ENCODE assay signal across 9 cellular contexts in the genomic region with DNA sequence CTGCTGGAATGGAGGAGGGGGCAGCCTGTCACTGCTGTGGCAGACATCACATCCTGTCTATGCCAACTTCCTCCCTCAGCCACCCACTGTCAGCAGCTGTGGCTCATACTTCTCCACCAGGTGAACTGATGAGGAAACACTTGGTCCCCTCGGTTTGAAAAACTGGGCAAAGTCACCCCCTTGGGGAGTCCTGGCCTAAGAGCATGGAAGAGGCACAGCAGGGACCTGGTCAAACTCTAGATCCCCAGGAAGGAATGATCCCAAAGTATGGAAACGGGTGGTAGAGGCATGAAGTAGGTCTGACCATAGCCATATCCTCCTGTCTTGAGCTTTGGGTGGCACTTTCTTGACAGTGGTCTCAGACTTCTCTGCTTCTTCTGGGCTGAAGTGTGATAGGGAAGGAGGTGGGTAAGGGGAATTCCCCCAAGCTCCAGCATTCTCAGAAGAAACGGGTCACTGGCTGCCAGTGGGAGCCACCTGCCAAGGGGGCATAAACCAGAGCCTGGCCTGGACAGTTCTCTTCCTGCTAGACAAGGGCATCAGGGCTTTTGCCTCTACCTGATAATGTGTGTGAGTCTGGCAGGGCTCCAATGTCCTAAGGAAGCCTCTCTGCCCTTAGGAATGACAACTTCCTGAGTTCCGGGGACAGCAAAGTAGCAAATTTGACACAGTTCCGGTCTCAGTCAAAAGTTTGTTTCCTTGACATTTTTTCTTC. TPM values are rescaled to one million over a fixed set of nuclear protein-coding genes. Genes with fewer than 3 reads are reported as not detected.
DNase-seq lines count a peak whose midpoint lies in the region; ATAC-seq, FAIRE-seq and TF ChIP-seq lines count a peak whose summit lies in the region.
"Had no signal": no experiment of that assay in that cellular context is flagged by ENCODE, and none has a peak within 500 bp of the region (broad histone marks: within the 10 kb centered on the region; RNA-seq: fewer than 3 reads in every experiment).

No MANE protein-coding gene starts in this region.

- H3K4me1 Mint-ChIP-seq in GM23338, result peaks cover 42% of the 10 kb centered on the region

- BruUV-seq in endothelial cell of umbilical vein (replicated peaks; lab: Mats Ljungman, UMichigan), result no TSS peak

- H3K4me1 ChIP-seq in GM23338 (ENCODE audit: insufficient read depth) (peaks cover 21% of the 10 kb centered on the region), endothelial cell of umbilical vein (ENCODE audit: control insufficient read depth, extremely low read depth, insufficient read depth, low read length) (peaks cover 48% of the 10 kb centered on the region)

- H3F3A ChIP-seq in GM23338 (replicated peaks; ENCODE audit: low read depth), result no peaks in the 10 kb centered on the region

- 0 out of 2 replicates have a peak overlapping the region, but pooled peaks have one; percentile 14 for H3K27ac Mint-ChIP-seq in GM23338

- peaks cover 60% of the 10 kb centered on the region for H3K79me2 ChIP-seq in GM23338 (replicated peaks; ENCODE audit: insufficient read depth)
- peaks cover 52% of the 10 kb centered on the region for H3K79me2 ChIP-seq in endothelial cell of umbilical vein (ENCODE audit: control insufficient read depth, insufficient read depth, low read length)

- no peak for TF ChIP-seq POLR2A in endothelial cell of umbilical vein (IDR thresholded peaks at IDR 0.05; ENCODE audit: low read depth, low read length)

- H3K27me3 ChIP-seq in GM23338 (ENCODE audit: insufficient read depth) (no peaks in the 10 kb centered on the region), endothelial cell of umbilical vein (ENCODE audit: control insufficient read depth in 2 of 2, insufficient read depth in 2 of 2, low read length in 2 of 2) (no peaks in the 10 kb centered on the region)

- H3K36me3 ChIP-seq in GM23338 (ENCODE audit: insufficient read depth) (no peaks in the 10 kb centered on the region), endothelial cell of umbilical vein (ENCODE audit: control insufficient read depth in 2 of 2, extremely low read depth in 1 of 2, insufficient read depth in 2 of 2, low read length in 2 of 2) (peaks cover 0 to 2% of the 10 kb centered on the region in 2 experiments)

- dilution Hi-C loops in endothelial cell of umbilical vein (cut with MboI; ENCODE audit: extremely low pct_ligation_motif_present, low sequenced_read_pairs), result no loop called here

- H3K9me3 ChIP-seq in endothelial cell of umbilical vein (replicated peaks; ENCODE audit: control insufficient read depth, insufficient read depth, low read length), result no peaks in the 10 kb centered on the region

- TF ChIP-seq CTCF in GM23338 (conservative IDR thresholded peaks at IDR 0.05; ENCODE audit: low read depth in 2 of 2) (no peak), endothelial cell of umbilical vein (IDR thresholded peaks at IDR 0.05; ENCODE audit: extremely low read depth in 1 of 2, insufficient read depth in 1 of 2, low read depth in 1 of 2, low read length in 2 of 2) (no peak)

- H3K4me3 ChIP-seq in GM23338, result no peak overlapping the region
- H3K4me3 ChIP-seq in endothelial cell of umbilical vein (replicated peaks in 1 of 3; ENCODE audit: insufficient read depth in 1 of 3, low read depth in 1 of 3, low read length in 3 of 3), result peak overlapping the region in 1 of 3 experiments; percentile 1

- CTCF ChIA-PET in endothelial cell of umbilical vein (lab: Charles Lee), result interaction anchor here (0.9 to 6.2 kb wide), 6 partner anchors 8 to 35 kb away, joined by 4 to 30 read pairs (median 21); a partner anchor contains a TSS

- H3K9me3 Mint-ChIP-seq in GM23338, result no peaks in the 10 kb centered on the region

- no peaks in the 10 kb centered on the region for H3K9me2 ChIP-seq in GM23338 (ENCODE audit: insufficient read depth)

- H3K9me1 ChIP-seq in endothelial cell of umbilical vein (replicated peaks; ENCODE audit: control insufficient read depth, extremely low read depth, insufficient read depth, low read length), result no peaks in the 10 kb centered on the region

- no peak for ATAC-seq in GM23338
- no peak for ATAC-seq in GM19467 (IDR thresholded peaks at IDR 0.05; ENCODE audit: unreplicated experiment)
- ATAC-seq in GM18517 (IDR thresholded peaks at IDR 0.05; ENCODE audit: unreplicated experiment), result no peak

- H4K20me1 ChIP-seq in GM23338 (replicated peaks; ENCODE audit: insufficient read depth) (peaks cover 10% of the 10 kb centered on the region; the same call in 1 of the 2 replicates), endothelial cell of umbilical vein (replicated peaks; ENCODE audit: control insufficient read depth, extremely low read depth, insufficient read depth, low read length) (no peaks in the 10 kb centered on the region)

- no peaks in the 10 kb centered on the region; the same call in 2 of the 3 replicates for H3K36me3 Mint-ChIP-seq in GM23338 (ENCODE audit: low read depth)

- 0 out of 2 replicates have a peak overlapping the region, but pooled peaks have one; percentile 26 for H3K27ac ChIP-seq in GM23338 (ENCODE audit: low read depth)
- peak overlapping the region; percentile 91 for H3K27ac ChIP-seq in endothelial cell of umbilical vein (ENCODE audit: insufficient read depth, low read depth, low read length)

- peaks cover 9% of the 10 kb centered on the region for H3K27me3 Mint-ChIP-seq in GM23338 (ENCODE audit: insufficient read depth, low read depth, poor library complexity)

- H3K4me2 ChIP-seq in GM23338 (no peak overlapping the region), endothelial cell of umbilical vein (ENCODE audit: insufficient read depth, low read length) (peak overlapping the region; percentile 37)

- intact Hi-C loops in endothelial cell of umbilical vein (cut with micrococcal nuclease), result no loop called here

- no peak overlapping the region for H3K4me3 Mint-ChIP-seq in GM23338

- H3K9ac ChIP-seq in endothelial cell of umbilical vein (replicated peaks; ENCODE audit: extremely low read depth, insufficient read depth, low read length), result peak overlapping the region; percentile 26

- no peak overlapping the region for H2AFZ ChIP-seq in GM23338
- H2AFZ ChIP-seq in endothelial cell of umbilical vein (ENCODE audit: low read depth, low read length), result no peak overlapping the region

- FAIRE-seq in endothelial cell of umbilical vein (lab: Jason Lieb, UNC), result peak; percentile 81
- FAIRE-seq: endometrium had no signal

- DNase-seq in GM23338 (ENCODE audit: low spot score) (no peak), endothelial cell of umbilical vein (ENCODE audit: low read depth, low spot score) (peak; percentile 39), T1000 (lab: John Stamatoyannopoulos, UW) (no peak), DMS79 (lab: John Stamatoyannopoulos, UW) (no peak)
- DNase-seq in activated CD4-positive, alpha-beta T cell treated with anti-CD3 and anti-CD28 coated beads, Interleukin-2, amount 50 U/mL, for 1 hour, result peak; percentile 56
- peak; percentile 31 to 32 for DNase-seq in stimulated activated CD4-positive, alpha-beta T cell treated with anti-CD3 and anti-CD28 coated beads, Interleukin-4, amount 100 ng/mL, for 48 hours (ENCODE audit: low read depth in 2 of 2)

- POLR2A ChIA-PET in endothelial cell of umbilical vein (lab: Charles Lee), result no interaction called here

TF ChIP-seq in endothelial cell of umbilical vein, 7 proteins besides CTCF, POLR2A, EP300 and RAD21:
- TF ChIP-seq MYC (IDR thresholded peaks at IDR 0.05; ENCODE audit: low read depth, low read length), result no peak
- no peak for TF ChIP-seq FOS (IDR thresholded peaks at IDR 0.05; ENCODE audit: borderline replicate concordance, insufficient read depth, low read length)

RNA-seq across cellular contexts. Expression of a gene that starts 36.0 kb away (rescaled TPM):
- 17.8 and 32.6 TPM in 2 replicates for total RNA-seq in GM23338 (2014; rRNA removed; shearing (Covaris generic))
- 8.7 and 10.5 TPM in 2 replicates for polyA plus RNA-seq in GM23338 (2016; fragmentation: Nextera tagmentation; extraction: Ambion mirVana)
- 93.2 and 93.3 TPM in 2 replicates for total RNA-seq in endothelial cell of umbilical vein
- 33.6 and 35.1 TPM in 2 replicates for polyA plus RNA-seq in endothelial cell of umbilical vein
- polyA plus RNA-seq in endothelial cell of umbilical vein (2011; cell fraction: cytosol; rRNA removed), result 31.3 and 33.6 TPM in 2 replicates
- 143 and 146 TPM in 2 replicates for polyA plus RNA-seq in endothelial cell of umbilical vein (2011; cell fraction: nucleus; rRNA removed)
- polyA plus RNA-seq in endothelial cell of umbilical vein (2012), result 37.7 and 39.3 TPM in 2 replicates
- 107 and 110 TPM in 2 replicates for polyA minus RNA-seq in endothelial cell of umbilical vein
- 4.4 TPM for polyA minus RNA-seq in endothelial cell of umbilical vein (2011; cell fraction: cytosol; rRNA and poly(A)+ RNA removed)
- 75.3 and 104 TPM in 2 replicates for polyA minus RNA-seq in endothelial cell of umbilical vein (2011; cell fraction: nucleus; rRNA and poly(A)+ RNA removed)

RNA-seq across cellular contexts. Expression of a gene that starts 47.8 kb away (rescaled TPM):
- total RNA-seq in GM23338 (2014; rRNA removed; shearing (Covaris generic)), result 14.7 and 17.9 TPM in 2 replicates
- polyA plus RNA-seq in GM23338 (2016; fragmentation: Nextera tagmentation; extraction: Ambion mirVana), result 16.7 and 19.0 TPM in 2 replicates
- total RNA-seq in endothelial cell of umbilical vein, result 9.5 and 9.9 TPM in 2 replicates
- 5.4 TPM in 2 replicates for polyA plus RNA-seq in endothelial cell of umbilical vein
- 4.3 and 5.3 TPM in 2 replicates for polyA plus RNA-seq in endothelial cell of umbilical vein (2011; cell fraction: cytosol; rRNA removed)
- 32.8 and 33.2 TPM in 2 replicates for polyA plus RNA-seq in endothelial cell of umbilical vein (2011; cell fraction: nucleus; rRNA removed)
- 4.4 and 6.2 TPM in 2 replicates for polyA plus RNA-seq in endothelial cell of umbilical vein (2012)
- 7.8 and 9.3 TPM in 2 replicates for polyA minus RNA-seq in endothelial cell of umbilical vein
- 3.9 TPM for polyA minus RNA-seq in endothelial cell of umbilical vein (2011; cell fraction: cytosol; rRNA and poly(A)+ RNA removed)
- 8.2 and 11.7 TPM in 2 replicates for polyA minus RNA-seq in endothelial cell of umbilical vein (2011; cell fraction: nucleus; rRNA and poly(A)+ RNA removed)

Comparison
In these comparisons a context has a peak if more than half of its experiments do, and no peak if none do; other contexts are left out.
1. DNase-seq: peak in activated CD4-positive, alpha-beta T cell treated with anti-CD3 and anti-CD28 coated beads, Interleukin-2, amount 50 U/mL, for 1 hour (single experiment), endothelial cell of umbilical vein (single experiment) and stimulated activated CD4-positive, alpha-beta T cell treated with anti-CD3 and anti-CD28 coated beads, Interleukin-4, amount 100 ng/mL, for 48 hours (2 of 2); none in GM23338 (single experiment), T1000 (single experiment) and DMS79 (single experiment).